1 cellular context compared by ENCODE assay signal in the genomic region with DNA sequence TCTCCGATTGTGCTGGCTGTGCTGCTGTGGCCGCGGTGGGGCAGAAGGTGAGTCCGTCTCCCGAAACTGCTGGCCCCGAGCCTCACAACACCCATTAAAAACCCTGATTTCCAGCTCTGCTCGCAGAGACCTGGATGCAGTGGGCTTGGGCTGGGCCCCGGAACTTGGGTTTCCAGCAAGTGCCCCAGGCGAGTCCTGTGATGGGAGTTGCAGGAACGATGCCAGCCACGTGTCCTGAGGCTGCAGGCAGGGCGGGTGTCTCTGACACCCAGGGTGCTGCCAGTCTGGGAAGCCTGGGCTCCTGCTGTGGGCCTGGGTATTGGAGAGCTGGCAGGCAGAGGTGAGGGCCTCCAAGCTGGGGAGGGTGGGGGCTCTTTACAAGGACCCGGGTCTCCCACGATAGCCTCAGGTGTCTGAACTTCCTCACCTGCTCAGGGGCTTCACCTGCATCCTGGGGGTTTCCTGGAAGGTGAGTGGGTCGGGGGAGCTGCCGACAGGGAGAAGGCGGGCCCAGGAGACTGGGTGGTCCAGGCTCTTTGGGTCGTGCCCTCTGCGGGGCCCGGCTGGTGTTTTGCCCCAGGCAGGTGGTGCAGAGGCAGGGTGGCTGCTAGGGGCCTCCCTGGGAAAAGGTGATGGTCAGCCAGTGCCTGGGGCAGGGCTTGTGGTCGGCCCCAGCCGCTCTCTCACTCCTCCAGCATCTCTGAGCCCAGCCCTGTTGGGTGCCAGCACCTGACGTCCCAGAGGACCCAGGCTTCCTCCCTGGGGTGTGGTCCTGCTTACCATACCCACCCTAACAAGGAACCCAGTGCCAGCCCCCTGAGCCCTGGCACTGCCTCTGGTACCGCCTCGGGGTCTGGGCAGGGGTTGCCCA.
TF ChIP-seq lines count a peak whose summit lies in the region.

No MANE protein-coding gene starts in this region.

TF ChIP-seq in GM23338, 12 proteins besides CTCF, POLR2A, EP300 and RAD21 (continued from another document):
- TF ChIP-seq, protein P1, sequence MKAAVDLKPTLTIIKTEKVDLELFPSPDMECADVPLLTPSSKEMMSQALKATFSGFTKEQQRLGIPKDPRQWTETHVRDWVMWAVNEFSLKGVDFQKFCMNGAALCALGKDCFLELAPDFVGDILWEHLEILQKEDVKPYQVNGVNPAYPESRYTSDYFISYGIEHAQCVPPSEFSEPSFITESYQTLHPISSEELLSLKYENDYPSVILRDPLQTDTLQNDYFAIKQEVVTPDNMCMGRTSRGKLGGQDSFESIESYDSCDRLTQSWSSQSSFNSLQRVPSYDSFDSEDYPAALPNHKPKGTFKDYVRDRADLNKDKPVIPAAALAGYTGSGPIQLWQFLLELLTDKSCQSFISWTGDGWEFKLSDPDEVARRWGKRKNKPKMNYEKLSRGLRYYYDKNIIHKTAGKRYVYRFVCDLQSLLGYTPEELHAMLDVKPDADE (IDR thresholded peaks at IDR 0.05) = no peak
- TF ChIP-seq STAT1 (IDR thresholded peaks at IDR 0.05; ENCODE audit: unreplicated experiment) (no peak), POLR2AphosphoS5 (IDR thresholded peaks at IDR 0.05; ENCODE audit: low read depth) (no peak), ZNF331 (CRISPR knock-in tag; IDR thresholded peaks at IDR 0.05; ENCODE audit: low read depth) (no peak), EZH2 (IDR thresholded peaks at IDR 0.05; ENCODE audit: low read depth, unreplicated experiment) (no peak), CREB1 (CRISPR knock-in tag; IDR thresholded peaks at IDR 0.05; ENCODE audit: low read depth) (no peak), EZH2phosphoT487 (IDR thresholded peaks at IDR 0.05; ENCODE audit: unreplicated experiment) (no peak)
- TF ChIP-seq, protein P2, sequence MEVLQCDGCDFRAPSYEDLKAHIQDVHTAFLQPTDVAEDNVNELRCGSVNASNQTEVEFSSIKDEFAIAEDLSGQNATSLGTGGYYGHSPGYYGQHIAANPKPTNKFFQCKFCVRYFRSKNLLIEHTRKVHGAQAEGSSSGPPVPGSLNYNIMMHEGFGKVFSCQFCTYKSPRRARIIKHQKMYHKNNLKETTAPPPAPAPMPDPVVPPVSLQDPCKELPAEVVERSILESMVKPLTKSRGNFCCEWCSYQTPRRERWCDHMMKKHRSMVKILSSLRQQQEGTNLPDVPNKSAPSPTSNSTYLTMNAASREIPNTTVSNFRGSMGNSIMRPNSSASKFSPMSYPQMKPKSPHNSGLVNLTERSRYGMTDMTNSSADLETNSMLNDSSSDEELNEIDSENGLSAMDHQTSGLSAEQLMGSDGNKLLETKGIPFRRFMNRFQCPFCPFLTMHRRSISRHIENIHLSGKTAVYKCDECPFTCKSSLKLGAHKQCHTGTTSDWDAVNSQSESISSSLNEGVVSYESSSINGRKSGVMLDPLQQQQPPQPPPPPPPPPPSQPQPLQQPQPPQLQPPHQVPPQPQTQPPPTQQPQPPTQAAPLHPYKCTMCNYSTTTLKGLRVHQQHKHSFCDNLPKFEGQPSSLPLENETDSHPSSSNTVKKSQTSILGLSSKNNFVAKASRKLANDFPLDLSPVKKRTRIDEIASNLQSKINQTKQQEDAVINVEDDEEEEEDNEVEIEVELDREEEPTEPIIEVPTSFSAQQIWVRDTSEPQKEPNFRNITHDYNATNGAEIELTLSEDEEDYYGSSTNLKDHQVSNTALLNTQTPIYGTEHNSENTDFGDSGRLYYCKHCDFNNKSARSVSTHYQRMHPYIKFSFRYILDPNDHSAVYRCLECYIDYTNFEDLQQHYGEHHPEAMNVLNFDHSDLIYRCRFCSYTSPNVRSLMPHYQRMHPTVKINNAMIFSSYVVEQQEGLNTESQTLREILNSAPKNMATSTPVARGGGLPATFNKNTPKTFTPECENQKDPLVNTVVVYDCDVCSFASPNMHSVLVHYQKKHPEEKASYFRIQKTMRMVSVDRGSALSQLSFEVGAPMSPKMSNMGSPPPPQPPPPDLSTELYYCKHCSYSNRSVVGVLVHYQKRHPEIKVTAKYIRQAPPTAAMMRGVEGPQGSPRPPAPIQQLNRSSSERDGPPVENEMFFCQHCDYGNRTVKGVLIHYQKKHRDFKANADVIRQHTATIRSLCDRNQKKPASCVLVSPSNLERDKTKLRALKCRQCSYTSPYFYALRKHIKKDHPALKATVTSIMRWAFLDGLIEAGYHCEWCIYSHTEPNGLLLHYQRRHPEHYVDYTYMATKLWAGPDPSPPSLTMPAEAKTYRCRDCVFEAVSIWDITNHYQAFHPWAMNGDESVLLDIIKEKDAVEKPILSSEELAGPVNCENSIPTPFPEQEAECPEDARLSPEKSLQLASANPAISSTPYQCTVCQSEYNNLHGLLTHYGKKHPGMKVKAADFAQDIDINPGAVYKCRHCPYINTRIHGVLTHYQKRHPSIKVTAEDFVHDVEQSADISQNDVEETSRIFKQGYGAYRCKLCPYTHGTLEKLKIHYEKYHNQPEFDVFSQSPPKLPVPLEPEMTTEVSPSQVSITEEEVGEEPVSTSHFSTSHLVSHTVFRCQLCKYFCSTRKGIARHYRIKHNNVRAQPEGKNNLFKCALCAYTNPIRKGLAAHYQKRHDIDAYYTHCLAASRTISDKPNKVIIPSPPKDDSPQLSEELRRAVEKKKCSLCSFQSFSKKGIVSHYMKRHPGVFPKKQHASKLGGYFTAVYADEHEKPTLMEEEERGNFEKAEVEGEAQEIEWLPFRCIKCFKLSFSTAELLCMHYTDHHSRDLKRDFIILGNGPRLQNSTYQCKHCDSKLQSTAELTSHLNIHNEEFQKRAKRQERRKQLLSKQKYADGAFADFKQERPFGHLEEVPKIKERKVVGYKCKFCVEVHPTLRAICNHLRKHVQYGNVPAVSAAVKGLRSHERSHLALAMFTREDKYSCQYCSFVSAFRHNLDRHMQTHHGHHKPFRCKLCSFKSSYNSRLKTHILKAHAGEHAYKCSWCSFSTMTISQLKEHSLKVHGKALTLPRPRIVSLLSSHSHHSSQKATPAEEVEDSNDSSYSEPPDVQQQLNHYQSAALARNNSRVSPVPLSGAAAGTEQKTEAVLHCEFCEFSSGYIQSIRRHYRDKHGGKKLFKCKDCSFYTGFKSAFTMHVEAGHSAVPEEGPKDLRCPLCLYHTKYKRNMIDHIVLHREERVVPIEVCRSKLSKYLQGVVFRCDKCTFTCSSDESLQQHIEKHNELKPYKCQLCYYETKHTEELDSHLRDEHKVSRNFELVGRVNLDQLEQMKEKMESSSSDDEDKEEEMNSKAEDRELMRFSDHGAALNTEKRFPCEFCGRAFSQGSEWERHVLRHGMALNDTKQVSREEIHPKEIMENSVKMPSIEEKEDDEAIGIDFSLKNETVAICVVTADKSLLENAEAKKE (CRISPR knock-in tag; IDR thresholded peaks at IDR 0.05) = no peak
